Comparison of ENCODE assay signal across 9 cellular contexts in the genomic region with DNA sequence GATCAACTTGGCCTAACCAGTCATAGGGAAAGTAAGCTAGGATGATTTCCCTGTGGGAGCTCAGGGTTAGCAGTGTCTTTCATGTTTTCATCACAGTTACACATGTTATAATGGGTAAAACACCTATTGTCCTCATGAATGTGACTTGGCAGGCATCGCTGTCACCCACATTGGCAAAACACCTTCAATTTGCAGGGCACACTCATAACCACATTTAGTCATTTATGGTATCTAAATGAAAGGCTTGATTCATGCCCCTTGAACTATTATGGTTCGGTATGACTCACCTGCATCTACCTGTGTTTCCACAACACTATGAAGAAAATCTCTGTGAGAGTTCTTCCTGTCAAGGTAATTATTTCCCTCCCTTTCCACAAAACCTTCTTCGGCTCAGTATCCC. TPM values are rescaled to one million over a fixed set of nuclear protein-coding genes. Genes with fewer than 3 reads are reported as not detected.
A peak's percentile ranks its signal among the peaks of the same experiment; 100 is the strongest.
DNase-seq lines count a peak whose midpoint lies in the region; ATAC-seq, FAIRE-seq and TF ChIP-seq lines count a peak whose summit lies in the region.
"Had no signal": no experiment of that assay in that cellular context is flagged by ENCODE, and none has a peak within 500 bp of the region (broad histone marks: within the 10 kb centered on the region; RNA-seq: fewer than 3 reads in every experiment).

No MANE protein-coding gene starts in this region.

- H3K27me3 ChIP-seq in tibial artery: no peaks in the 10 kb centered on the region
- no peaks in the 10 kb centered on the region for H3K27me3 ChIP-seq in gastrocnemius medialis
- H3K27me3 ChIP-seq: SJSA1 had no signal

- no peak for TF ChIP-seq POLR2A in gastrocnemius medialis (IDR thresholded peaks at IDR 0.05)

- in situ Hi-C loops in gastrocnemius medialis (cut with MboI; ENCODE audit: low sequenced_read_pairs in 4 of 4): loop anchor here (5.0 kb wide), 1 partner anchor 86 kb away; no protein-coding TSS in a partner anchor

- H3K4me1 Mint-ChIP-seq in activated naive CD4-positive, alpha-beta T cell treated with anti-CD3 and anti-CD28 coated beads for 36 hours (ENCODE audit: low read depth): peaks cover 18% of the 10 kb centered on the region
- H3K4me1 Mint-ChIP-seq in activated naive CD4-positive, alpha-beta T cell treated with anti-CD3 and anti-CD28 coated beads, Interleukin-2, amount 10 ng/mL, durations not matched to agents 7 days and 5 days: no peaks in the 10 kb centered on the region
- H3K4me1 Mint-ChIP-seq in activated naive CD8-positive, alpha-beta T cell treated with anti-CD3 and anti-CD28 coated beads, Interleukin-2, amount 50 U/mL, for 24 hours: peaks cover 14% of the 10 kb centered on the region
- peaks cover 7% of the 10 kb centered on the region for H3K4me1 Mint-ChIP-seq in CD14-positive monocyte

- H3K27me3 Mint-ChIP-seq in activated naive CD4-positive, alpha-beta T cell treated with anti-CD3 and anti-CD28 coated beads for 36 hours (ENCODE audit: low read depth): peaks cover 16% of the 10 kb centered on the region
- H3K27me3 Mint-ChIP-seq in activated naive CD4-positive, alpha-beta T cell treated with anti-CD3 and anti-CD28 coated beads, Interleukin-2, amount 10 ng/mL, durations not matched to agents 7 days and 5 days: no peaks in the 10 kb centered on the region
- H3K27me3 Mint-ChIP-seq in activated naive CD8-positive, alpha-beta T cell treated with anti-CD3 and anti-CD28 coated beads, Interleukin-2, amount 50 U/mL, for 24 hours: peaks cover 6% of the 10 kb centered on the region
- peaks cover 0 to 1% (median 0%) of the 10 kb centered on the region in 3 donors for H3K27me3 Mint-ChIP-seq in CD14-positive monocyte (ENCODE audit: low read depth in 3 of 3)

- no peaks in the 10 kb centered on the region for H3K9me3 Mint-ChIP-seq in activated naive CD4-positive, alpha-beta T cell treated with anti-CD3 and anti-CD28 coated beads for 36 hours
- H3K9me3 Mint-ChIP-seq in activated naive CD4-positive, alpha-beta T cell treated with anti-CD3 and anti-CD28 coated beads, Interleukin-2, amount 10 ng/mL, durations not matched to agents 7 days and 5 days: no peaks in the 10 kb centered on the region
- H3K9me3 Mint-ChIP-seq in activated naive CD8-positive, alpha-beta T cell treated with anti-CD3 and anti-CD28 coated beads, Interleukin-2, amount 50 U/mL, for 24 hours: no peaks in the 10 kb centered on the region
- peaks cover 0 to 2% (median 0%) of the 10 kb centered on the region in 7 donors for H3K9me3 Mint-ChIP-seq in CD14-positive monocyte

- H3K27ac Mint-ChIP-seq in activated naive CD4-positive, alpha-beta T cell treated with anti-CD3 and anti-CD28 coated beads for 36 hours: peak overlapping the region; percentile 35
- no peak overlapping the region for H3K27ac Mint-ChIP-seq in activated naive CD4-positive, alpha-beta T cell treated with anti-CD3 and anti-CD28 coated beads, Interleukin-2, amount 10 ng/mL, durations not matched to agents 7 days and 5 days
- no peak overlapping the region for H3K27ac Mint-ChIP-seq in activated naive CD8-positive, alpha-beta T cell treated with anti-CD3 and anti-CD28 coated beads, Interleukin-2, amount 50 U/mL, for 24 hours
- no peak overlapping the region for H3K27ac Mint-ChIP-seq in CD14-positive monocyte

- no peaks in the 10 kb centered on the region for H3K36me3 ChIP-seq in tibial artery
- H3K36me3 ChIP-seq in gastrocnemius medialis: no peaks in the 10 kb centered on the region
- H3K36me3 ChIP-seq: SJSA1 had no signal

- DNase-seq in activated naive CD4-positive, alpha-beta T cell treated with anti-CD3 and anti-CD28 coated beads for 36 hours: peak; percentile 80
- DNase-seq in activated naive CD4-positive, alpha-beta T cell treated with anti-CD3 and anti-CD28 coated beads, Interleukin-2, amount 10 ng/mL, durations not matched to agents 7 days and 5 days: no peak
- peak; percentile 14 for DNase-seq in activated naive CD8-positive, alpha-beta T cell treated with anti-CD3 and anti-CD28 coated beads, Interleukin-2, amount 50 U/mL, for 24 hours
- DNase-seq in tibial artery (no peak), GM19239 (ENCODE audit: insufficient read length, low spot score) (no peak), gastrocnemius medialis (no peak), CD14-positive monocyte (ENCODE audit: low spot score) (no peak)

- H3K36me3 Mint-ChIP-seq in activated naive CD4-positive, alpha-beta T cell treated with anti-CD3 and anti-CD28 coated beads for 36 hours (ENCODE audit: low read depth): no peaks in the 10 kb centered on the region
- H3K36me3 Mint-ChIP-seq in activated naive CD4-positive, alpha-beta T cell treated with anti-CD3 and anti-CD28 coated beads, Interleukin-2, amount 10 ng/mL, durations not matched to agents 7 days and 5 days: no peaks in the 10 kb centered on the region
- H3K36me3 Mint-ChIP-seq in activated naive CD8-positive, alpha-beta T cell treated with anti-CD3 and anti-CD28 coated beads, Interleukin-2, amount 50 U/mL, for 24 hours (ENCODE audit: low read depth): no peaks in the 10 kb centered on the region
- no peaks in the 10 kb centered on the region for H3K36me3 Mint-ChIP-seq in CD14-positive monocyte

- H3K4me1 ChIP-seq in tibial artery (peaks cover 0 to 93% (median 35%) of the 10 kb centered on the region in 4 donors), gastrocnemius medialis (peaks cover 10 to 25% of the 10 kb centered on the region in 2 donors)

- CTCF ChIA-PET in activated naive CD4-positive, alpha-beta T cell treated with anti-CD3 and anti-CD28 coated beads for 36 hours (lab: Charles Lee): interaction anchor here (0.6 to 2.4 kb wide), 3 partner anchors 85 to 100 kb away, joined by 3 to 14 read pairs (median 5); no protein-coding TSS in a partner anchor
- CTCF ChIA-PET in activated naive CD4-positive, alpha-beta T cell treated with anti-CD3 and anti-CD28 coated beads, Interleukin-2, amount 10 ng/mL, durations not matched to agents 7 days and 5 days (lab: Charles Lee): interaction anchor here (0.7 to 3.3 kb wide), 6 partner anchors 8 to 100 kb away, joined by 3 to 36 read pairs (median 3); partner anchors contain the start of gene FRK

- no peak overlapping the region for H3K4me3 Mint-ChIP-seq in activated naive CD4-positive, alpha-beta T cell treated with anti-CD3 and anti-CD28 coated beads for 36 hours
- H3K4me3 Mint-ChIP-seq in activated naive CD4-positive, alpha-beta T cell treated with anti-CD3 and anti-CD28 coated beads, Interleukin-2, amount 10 ng/mL, durations not matched to agents 7 days and 5 days: no peak overlapping the region
- H3K4me3 Mint-ChIP-seq in activated naive CD8-positive, alpha-beta T cell treated with anti-CD3 and anti-CD28 coated beads, Interleukin-2, amount 50 U/mL, for 24 hours: no peak overlapping the region
- H3K4me3 Mint-ChIP-seq in CD14-positive monocyte: no peak overlapping the region

- ATAC-seq in HG03342 (IDR thresholded peaks at IDR 0.05; ENCODE audit: unreplicated experiment) (peak; percentile 56), gastrocnemius medialis (no peak)
- peak; percentile 95 for ATAC-seq in activated naive CD8-positive, alpha-beta T cell treated with anti-CD3 and anti-CD28 coated beads, Interleukin-2, amount 50 U/mL, for 24 hours

- TF ChIP-seq CTCF in tibial artery (IDR thresholded peaks at IDR 0.05): no peak
- no peak for TF ChIP-seq CTCF in gastrocnemius medialis (IDR thresholded peaks at IDR 0.05 in 4 of 5, conservative IDR thresholded peaks at IDR 0.05 in 1 of 5)
- TF ChIP-seq CTCF in CD14-positive monocyte (IDR thresholded peaks at IDR 0.05): no peak

- peak overlapping the region; percentile 32 to 50 for H3K27ac ChIP-seq in tibial artery
- H3K27ac ChIP-seq in gastrocnemius medialis: no peak overlapping the region
- H3K27ac ChIP-seq: SJSA1 had no signal

- intact Hi-C loops in activated naive CD4-positive, alpha-beta T cell treated with anti-CD3 and anti-CD28 coated beads for 36 hours (cut with micrococcal nuclease): loop anchor here (1.0 to 10.0 kb wide), 12 partner anchors 17 to 671 kb away; partner anchors contain the start of genes DSE, KPNA5, RWDD1 and TSPYL1
- intact Hi-C loops in tibial artery (cut with DNase I; ENCODE audit: low total_unique reads): loop anchor here (2.0 kb wide), 1 partner anchor 89 kb away; the partner anchor contains the start of gene NT5DC1
- intact Hi-C loops in gastrocnemius medialis (cut with DNase I; ENCODE audit: low total_unique reads): loop anchor here (1.0 kb wide), 1 partner anchor 90 kb away; no protein-coding TSS in a partner anchor
- intact Hi-C loops in CD14-positive monocyte (cut with micrococcal nuclease): no loop called here

- H3K9me3 ChIP-seq in tibial artery: no peaks in the 10 kb centered on the region
- H3K9me3 ChIP-seq in gastrocnemius medialis: no peaks in the 10 kb centered on the region
- H3K9me3 ChIP-seq: SJSA1 had no signal

- FAIRE-seq in GM19239 (lab: Jason Lieb, UNC): no peak

- H3K4me3 ChIP-seq in tibial artery (no peak overlapping the region), gastrocnemius medialis (no peak overlapping the region)
- H3K4me3 ChIP-seq: SJSA1 had no signal

RNA-seq across cellular contexts. Expression of gene FRK, which starts 49.2 kb away (rescaled TPM):
- total RNA-seq in activated naive CD4-positive, alpha-beta T cell treated with anti-CD3 and anti-CD28 coated beads for 36 hours: not detected
- total RNA-seq in gastrocnemius medialis: 1 to 10 TPM; 1.3 to 4.8 (median 1.7) TPM
- not detected for polyA plus RNA-seq in CD14-positive monocyte

Comparison
In these comparisons a context has a peak if more than half of its experiments do, and no peak if none do; other contexts are left out.
1. DNase-seq: peak in activated naive CD4-positive, alpha-beta T cell treated with anti-CD3 and anti-CD28 coated beads for 36 hours (single experiment) and activated naive CD8-positive, alpha-beta T cell treated with anti-CD3 and anti-CD28 coated beads, Interleukin-2, amount 50 U/mL, for 24 hours (single experiment); none in activated naive CD4-positive, alpha-beta T cell treated with anti-CD3 and anti-CD28 coated beads, Interleukin-2, amount 10 ng/mL, durations not matched to agents 7 days and 5 days (single experiment), tibial artery (0 of 2), GM19239 (single experiment), gastrocnemius medialis (0 of 2) and CD14-positive monocyte (single experiment).
2. ATAC-seq: peak in HG03342 (single experiment) and activated naive CD8-positive, alpha-beta T cell treated with anti-CD3 and anti-CD28 coated beads, Interleukin-2, amount 50 U/mL, for 24 hours (single experiment); none in gastrocnemius medialis (0 of 2).
3. H3K27ac ChIP-seq: peak in tibial artery (2 of 2); none in gastrocnemius medialis (0 of 4).
4. intact Hi-C loops: an anchor here in activated naive CD4-positive, alpha-beta T cell treated with anti-CD3 and anti-CD28 coated beads for 36 hours (1.0 to 10.0 kb wide), tibial artery (2.0 kb wide) and gastrocnemius medialis (1.0 kb wide); none called in CD14-positive monocyte.